20 cellular contexts compared by ENCODE assay signal in the genomic region with DNA sequence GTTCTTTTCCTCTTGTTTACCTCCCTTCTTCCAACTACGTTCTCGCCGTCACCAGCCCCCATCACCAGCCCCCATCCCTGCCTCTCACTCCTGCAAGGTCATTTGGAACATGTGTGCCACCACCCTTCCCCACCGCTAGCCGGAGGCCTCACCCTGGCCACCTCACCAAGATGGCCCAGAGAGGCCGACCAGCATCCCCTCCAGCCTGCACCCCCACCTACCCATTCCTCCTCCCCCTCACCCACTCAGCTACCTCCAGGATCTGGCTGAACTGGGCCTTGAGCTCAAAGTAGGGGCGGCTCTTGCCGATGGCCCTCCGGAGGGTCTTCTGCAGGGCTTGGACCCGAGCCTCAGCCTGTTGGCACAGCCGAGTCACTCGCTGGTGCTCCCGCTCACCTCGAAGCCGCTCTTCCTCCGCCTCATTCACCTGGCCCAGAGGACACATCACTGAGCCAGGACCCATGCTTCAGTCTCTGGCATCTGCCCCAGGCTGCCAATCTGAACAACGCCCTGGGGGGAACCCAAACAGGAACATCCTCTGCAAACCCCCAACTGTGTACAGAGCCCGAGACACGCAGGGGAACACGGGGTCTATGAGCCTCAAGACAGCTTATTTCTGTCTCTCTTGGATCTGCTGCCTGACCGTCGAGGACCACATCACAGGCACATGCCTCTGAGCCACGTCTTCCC. TPM values are rescaled to one million over a fixed set of nuclear protein-coding genes. Genes with fewer than 3 reads are reported as not detected.
A peak's percentile ranks its signal among the peaks of the same experiment; 100 is the strongest.
DNase-seq lines count a peak whose midpoint lies in the region; ATAC-seq, FAIRE-seq and TF ChIP-seq lines count a peak whose summit lies in the region.
"Had no signal": no experiment of that assay in that cellular context is flagged by ENCODE, and none has a peak within 500 bp of the region (broad histone marks: within the 10 kb centered on the region; RNA-seq: fewer than 3 reads in every experiment).

No MANE protein-coding gene starts in this region.

- H3K79me1 ChIP-seq in H1 (ENCODE audit: low read depth, low read length) = peaks cover 4% of the 10 kb centered on the region; the same call in 1 of the 2 replicates

- FAIRE-seq in H1 (lab: Jason Lieb, UNC) = no peak
- no peak for FAIRE-seq in pancreas (lab: Jason Lieb, UNC)

- H3K27ac ChIP-seq in BLaER1 treated with 17β-estradiol and CSF1 and Interleukin-3, amounts not matched to agents 10 nM and 100 nM = peak overlapping the region in 7 of 11 experiments; percentile 66 to 94 (median 76); a peak in 13 of 22 replicates
- H3K27ac ChIP-seq in H1 (ENCODE audit: low read depth, low read length) (no peak overlapping the region), neutrophil (peak overlapping the region; percentile 71), pancreas (no peak overlapping the region), mammary epithelial cell (ENCODE audit: insufficient read depth, low read depth, low read length) (no peak overlapping the region)
- H3K27ac ChIP-seq: C4-2B, RWPE1 had no signal

- peak overlapping the region in 2 of 11 experiments; percentile 48 to 59; a peak in 1 of 22 replicates for H3K9ac ChIP-seq in BLaER1 treated with 17β-estradiol and CSF1 and Interleukin-3, amounts not matched to agents 10 nM and 100 nM
- no peak overlapping the region for H3K9ac ChIP-seq in H1 (replicated peaks in 1 of 4; ENCODE audit: extremely low read depth in 1 of 4, low read depth in 3 of 4, low read length in 3 of 4)
- H3K9ac ChIP-seq in mammary epithelial cell (ENCODE audit: insufficient read depth, low read length) = no peak overlapping the region

- H3K27me3 Mint-ChIP-seq in activated CD8-positive, alpha-beta memory T cell treated with anti-CD3 and anti-CD28 coated beads, Interleukin-2, amount 10 ng/mL, durations not matched to agents 7 days and 5 days = no peaks in the 10 kb centered on the region

- H3K56ac ChIP-seq in H1 (replicated peaks; ENCODE audit: insufficient read length, low read depth, low read length) = no peak overlapping the region

- no peak overlapping the region for H3K4me3 Mint-ChIP-seq in activated CD8-positive, alpha-beta memory T cell treated with anti-CD3 and anti-CD28 coated beads, Interleukin-2, amount 10 ng/mL, durations not matched to agents 7 days and 5 days

- TF ChIP-seq RAD21 in H1 (IDR thresholded peaks at IDR 0.05 in 1 of 2, conservative IDR thresholded peaks at IDR 0.05 in 1 of 2; ENCODE audit: low read depth in 2 of 2, low read length in 2 of 2) = no peak

- no peak overlapping the region for H2BK120ac ChIP-seq in H1 (replicated peaks; ENCODE audit: low read depth, low read length)

- H3K4me1 ChIP-seq in BLaER1 treated with 17β-estradiol and CSF1 and Interleukin-3, amounts not matched to agents 10 nM and 100 nM = peaks cover 61 to 95% (median 83%) of the 10 kb centered on the region in 10 experiments
- H3K4me1 ChIP-seq in H1 (replicated peaks in 1 of 4; ENCODE audit: control insufficient read depth in 3 of 4, insufficient read depth in 4 of 4, low read length in 3 of 4) (peaks cover 0 to 2% (median under 1%) of the 10 kb centered on the region in 4 experiments; a peak in 2 of 7 replicates), neutrophil (ENCODE audit: control insufficient read depth in 1 of 2, insufficient read depth in 1 of 2, low read depth in 1 of 2, low read length in 1 of 2) (peaks cover 87 to 94% of the 10 kb centered on the region in 2 experiments), pancreas (no peaks in the 10 kb centered on the region), mammary epithelial cell (ENCODE audit: insufficient read depth, low read length) (peaks cover 12% of the 10 kb centered on the region)
- H3K4me1 ChIP-seq: HAP-1 had no signal

- no peak overlapping the region for H3K27ac Mint-ChIP-seq in activated CD8-positive, alpha-beta memory T cell treated with anti-CD3 and anti-CD28 coated beads, Interleukin-2, amount 10 ng/mL, durations not matched to agents 7 days and 5 days

- H3K36me3 ChIP-seq in BLaER1 treated with 17β-estradiol and CSF1 and Interleukin-3, amounts not matched to agents 10 nM and 100 nM = peaks cover 56 to 71% (median 66%) of the 10 kb centered on the region in 11 experiments
- H3K36me3 ChIP-seq in H1 (ENCODE audit: control insufficient read depth in 2 of 4, insufficient read depth in 4 of 4, low read length in 3 of 4) (peaks cover 10 to 27% (median 23%) of the 10 kb centered on the region in 4 experiments), neutrophil (peaks cover 75% of the 10 kb centered on the region), pancreas (peaks cover 0 to 38% (median 26%) of the 10 kb centered on the region in 3 donors), mammary epithelial cell (ENCODE audit: insufficient read depth, low read length) (peaks cover 8% of the 10 kb centered on the region)

- H3K79me2 ChIP-seq in H1 (ENCODE audit: control insufficient read depth in 1 of 2, insufficient read depth in 2 of 2, low read length in 2 of 2) (no peaks in the 10 kb centered on the region), mammary epithelial cell (ENCODE audit: insufficient read depth, low read length) (peaks cover 7% of the 10 kb centered on the region)

- peaks cover 12% of the 10 kb centered on the region for H3K4me1 Mint-ChIP-seq in activated CD8-positive, alpha-beta memory T cell treated with anti-CD3 and anti-CD28 coated beads, Interleukin-2, amount 10 ng/mL, durations not matched to agents 7 days and 5 days

- dilution Hi-C loops in mammary epithelial cell (cut with HindIII; ENCODE audit: low sequenced_read_pairs) = no loop called here

- no peak overlapping the region for H3K4ac ChIP-seq in H1 (replicated peaks; ENCODE audit: insufficient read length, low read depth, low read length)

- no peaks in the 10 kb centered on the region for H3K9me3 Mint-ChIP-seq in activated CD8-positive, alpha-beta memory T cell treated with anti-CD3 and anti-CD28 coated beads, Interleukin-2, amount 10 ng/mL, durations not matched to agents 7 days and 5 days (ENCODE audit: low read depth)

- no peak overlapping the region for H2BK20ac ChIP-seq in H1 (ENCODE audit: low read length)

- POLR2A ChIA-PET in H1 (lab: Charles Lee; ENCODE audit: partially characterized antibody) = interaction anchor here (0.8 to 2.4 kb wide), 9 partner anchors 7 to 50 kb away, joined by 3 to 8 read pairs (median 3); partner anchors contain the start of genes SH3BP5L and ZNF692

- peak; percentile 36 for DNase-seq in activated CD8-positive, alpha-beta memory T cell treated with anti-CD3 and anti-CD28 coated beads, Interleukin-2, amount 10 ng/mL, durations not matched to agents 7 days and 5 days
- DNase-seq in activated CD8-positive, alpha-beta memory T cell treated with anti-CD3 and anti-CD28 coated beads, Interleukin-2, amount 50 U/mL, for 48 hours = no peak
- no peak for DNase-seq in H1 (ENCODE audit: low read depth in 1 of 2, low spot score in 2 of 2)
- no peak for DNase-seq in GM13977 (ENCODE audit: low spot score)
- no peak for DNase-seq in pancreas
- DNase-seq in mammary epithelial cell = no peak
- DNase-seq: 8988T; DMS79 treated with DMSO at 0.1 percent for 48 hours; KG1; NCI-H1092 treated with DMSO at 0.1 percent for 48 hours; NCI-H1436 treated with DMSO at 0.1 percent for 48 hours; NCI-H1930; NCI-H510A; NK-92 treated with Interleukin-12 subunit alpha and Interleukin-12 subunit beta, amount 100 ng/mL, for 24 hours; SHP77 treated with DMSO at 0.1 percent for 48 hours had no signal

- no peaks in the 10 kb centered on the region for H3K23me2 ChIP-seq in H1 (ENCODE audit: low read depth, low read length)

- H2AK5ac ChIP-seq in H1 (ENCODE audit: low read depth, low read length) = no peak overlapping the region

- no peak overlapping the region for H2BK12ac ChIP-seq in H1 (ENCODE audit: low read depth, low read length)

- H2BK15ac ChIP-seq in H1 (ENCODE audit: low read length) = no peak overlapping the region

- no peak overlapping the region for H3K23ac ChIP-seq in H1 (ENCODE audit: insufficient read length)

- no peak overlapping the region for H2BK5ac ChIP-seq in H1 (ENCODE audit: low read depth, low read length)

- no peak overlapping the region for H4K91ac ChIP-seq in H1 (replicated peaks; ENCODE audit: insufficient read length, low read length)

- no peak overlapping the region for H3K14ac ChIP-seq in H1 (ENCODE audit: insufficient read length)

- peak overlapping the region in 10 of 11 experiments; percentile 19 to 96 (median 86); a peak in 11 of 22 replicates for H3K4me2 ChIP-seq in BLaER1 treated with 17β-estradiol and CSF1 and Interleukin-3, amounts not matched to agents 10 nM and 100 nM
- no peak overlapping the region for H3K4me2 ChIP-seq in H1 (ENCODE audit: insufficient read depth in 1 of 2, low read depth in 2 of 2, low read length in 2 of 2)
- H3K4me2 ChIP-seq in mammary epithelial cell (ENCODE audit: insufficient read depth, low read depth, low read length) = no peak overlapping the region

- no peak for TF ChIP-seq CTCF in H1 (IDR thresholded peaks at IDR 0.05; ENCODE audit: control extremely low read depth in 1 of 3, insufficient read depth in 1 of 3, low read depth in 1 of 3, low read length in 3 of 3)
- TF ChIP-seq CTCF in neutrophil (IDR thresholded peaks at IDR 0.05) = no peak
- TF ChIP-seq CTCF in GM13977 (IDR thresholded peaks at IDR 0.05; ENCODE audit: extremely low read depth, insufficient read depth, missing control alignments) = no peak
- TF ChIP-seq CTCF in pancreas (IDR thresholded peaks at IDR 0.05) = no peak
- TF ChIP-seq CTCF in mammary epithelial cell (conservative IDR thresholded peaks at IDR 0.05 in 1 of 2, IDR thresholded peaks at IDR 0.05 in 1 of 2; ENCODE audit: extremely low read depth in 1 of 2, insufficient read depth in 1 of 2, low read depth in 1 of 2, low read length in 2 of 2) = no peak

- no peak for ATAC-seq in activated CD8-positive, alpha-beta memory T cell treated with anti-CD3 and anti-CD28 coated beads, Interleukin-2, amount 10 ng/mL, durations not matched to agents 7 days and 5 days
- ATAC-seq in pancreas = no peak

- in situ Hi-C loops in GM13977 (cut with MboI; ENCODE audit: low pct_unique_long_range_greater_than_20kb, low sequenced_read_pairs, unreplicated experiment) (no loop called here), mammary epithelial cell (cut with MboI; ENCODE audit: low sequenced_read_pairs in 2 of 2) (no loop called here)

- no peak overlapping the region for H4K5ac ChIP-seq in H1 (ENCODE audit: insufficient read length, low read depth, low read length)

- peaks cover 0 to 8% (median 0%) of the 10 kb centered on the region in 11 experiments; a peak in 1 of 22 replicates for H3K9me3 ChIP-seq in BLaER1 treated with 17β-estradiol and CSF1 and Interleukin-3, amounts not matched to agents 10 nM and 100 nM (replicated peaks in 1 of 11)
- H3K9me3 ChIP-seq in H1 (ENCODE audit: insufficient read depth in 2 of 2, low read depth in 1 of 2, low read length in 1 of 2) (no peaks in the 10 kb centered on the region), neutrophil (no peaks in the 10 kb centered on the region), pancreas (no peaks in the 10 kb centered on the region), mammary epithelial cell (replicated peaks; ENCODE audit: insufficient read depth, low read length) (no peaks in the 10 kb centered on the region)
- H3K9me3 ChIP-seq: HAP-1 had no signal

- no peaks in the 10 kb centered on the region for H3K27me3 ChIP-seq in BLaER1 treated with 17β-estradiol and CSF1 and Interleukin-3, amounts not matched to agents 10 nM and 100 nM
- H3K27me3 ChIP-seq in H1 (replicated peaks in 1 of 4; ENCODE audit: control insufficient read depth in 3 of 4, extremely low read depth in 1 of 4, insufficient read depth in 3 of 4, low read length in 3 of 4) (no peaks in the 10 kb centered on the region), neutrophil (no peaks in the 10 kb centered on the region), pancreas (no peaks in the 10 kb centered on the region), mammary epithelial cell (ENCODE audit: insufficient read depth, low read length) (no peaks in the 10 kb centered on the region)

- 90% methylated on average over 19 of the region's 23 CpGs; no CpG with 5 or more reads in 1 of the 2 experiments for WGBS in H1 (ENCODE audit: extremely low coverage in 1 of 2, insufficient coverage in 1 of 2, insufficient read length in 1 of 2, insufficient replicate concordance in 2 of 2, low coverage in 1 of 2, low lambda C conversion rate in 2 of 2, missing lambda C conversion rate in 1 of 2), 2 experiments
- WGBS in pancreas, 2 donors = 96% methylated on average over 23 of the region's 23 CpGs
- WGBS in mammary epithelial cell (ENCODE audit: low coverage, missing lambda C conversion rate) = 98% methylated on average over 18 of the region's 23 CpGs

- H2AFZ ChIP-seq in H1 (ENCODE audit: low read length) = no peak overlapping the region
- H2AFZ ChIP-seq in mammary epithelial cell (ENCODE audit: low read depth, low read length) = no peak overlapping the region

- H4K8ac ChIP-seq in H1 (ENCODE audit: extremely low read depth, insufficient read depth, low read length) = peak overlapping the region; percentile 37; the same call in 1 of the 2 replicates

- intact Hi-C loops in pancreas (cut with DNase I) (loop anchor here in 1 of 3 donors (5.0 kb wide), 1 partner anchor 196 kb away; no protein-coding TSS in a partner anchor), mammary epithelial cell (cut with micrococcal nuclease) (no loop called here)

- TF ChIP-seq POLR2A in H1 (IDR thresholded peaks at IDR 0.05; ENCODE audit: control extremely low read depth in 1 of 2, low read depth in 2 of 2, low read length in 2 of 2) = no peak

- H3K36me3 Mint-ChIP-seq in activated CD8-positive, alpha-beta memory T cell treated with anti-CD3 and anti-CD28 coated beads, Interleukin-2, amount 10 ng/mL, durations not matched to agents 7 days and 5 days = peaks cover 17% of the 10 kb centered on the region

- CTCF ChIA-PET in activated CD8-positive, alpha-beta memory T cell treated with anti-CD3 and anti-CD28 coated beads, Interleukin-2, amount 10 ng/mL, durations not matched to agents 7 days and 5 days (lab: Charles Lee) = no interaction called here
- CTCF ChIA-PET in H1 (lab: Charles Lee; ENCODE audit: partially characterized antibody) = interaction anchor here (0.6 to 2.6 kb wide), 8 partner anchors 9 to 45 kb away, joined by 3 to 17 read pairs (median 4); partner anchors contain the start of gene ZNF672
- CTCF ChIA-PET in mammary epithelial cell (lab: Charles Lee; ENCODE audit: low non-redundant PET) = no interaction called here

- peaks cover 0 to 28% (median 0%) of the 10 kb centered on the region in 11 experiments; a peak in 6 of 22 replicates for H4K20me1 ChIP-seq in BLaER1 treated with 17β-estradiol and CSF1 and Interleukin-3, amounts not matched to agents 10 nM and 100 nM
- no peaks in the 10 kb centered on the region for H4K20me1 ChIP-seq in H1 (replicated peaks in 1 of 2; ENCODE audit: control insufficient read depth in 1 of 2, insufficient read depth in 2 of 2, low read length in 2 of 2)
- H4K20me1 ChIP-seq in mammary epithelial cell (ENCODE audit: insufficient read depth, low read length) = no peaks in the 10 kb centered on the region

- no peak overlapping the region for H3K18ac ChIP-seq in H1 (ENCODE audit: extremely low read depth, low read length)

- BruUV-seq in mammary epithelial cell (replicated peaks; lab: Mats Ljungman, UMichigan) = no TSS peak

- TF ChIP-seq EP300 in H1 (IDR thresholded peaks at IDR 0.05; ENCODE audit: borderline replicate concordance in 1 of 2, low read depth in 2 of 2, low read length in 2 of 2) = no peak

- no peak overlapping the region for H3K4me3 ChIP-seq in BLaER1 treated with 17β-estradiol and CSF1 and Interleukin-3, amounts not matched to agents 10 nM and 100 nM
- H3K4me3 ChIP-seq in H1 (ENCODE audit: extremely low read depth in 1 of 4, insufficient read depth in 2 of 4, low read depth in 3 of 4, low read length in 4 of 4) (no peak overlapping the region), neutrophil (ENCODE audit: low read depth in 1 of 2, low read length in 1 of 2) (no peak overlapping the region), pancreas (no peak overlapping the region), mammary epithelial cell (replicated peaks in 1 of 3; ENCODE audit: insufficient read depth in 1 of 3, low read depth in 2 of 3, low read length in 3 of 3) (no peak overlapping the region)
- H3K4me3 ChIP-seq: HAP-1 had no signal

RNA-seq across cellular contexts. Expression of gene SH3BP5L, which starts 12.8 kb away (rescaled TPM):
- total RNA-seq in activated CD8-positive, alpha-beta memory T cell treated with anti-CD3 and anti-CD28 coated beads, Interleukin-2, amount 10 ng/mL, durations not matched to agents 7 days and 5 days = 10 to 100 TPM; 27.4 to 27.9 TPM
- 27.9 and 28.4 TPM in 2 replicates for total RNA-seq in H1 (2021; fragmentation: NEBNext Ultra II Directional; extraction: Animal tissue kit (Norgen Biotek cat#: 25700))
- polyA plus RNA-seq in H1 (2011; rRNA removed) (20.2 and 29.7 TPM in 2 replicates), pancreas (10 to 100 TPM; 13.6 to 15.8 TPM), mammary epithelial cell (19.8 TPM)
- 27.2 TPM for polyA plus RNA-seq in H1 (2011; cell fraction: cytosol; rRNA removed)
- 32.9 TPM for polyA plus RNA-seq in H1 (2011; cell fraction: nucleus; rRNA removed)
- polyA plus RNA-seq in H1 (2012, experiment 1 of 2) = 14.2 to 20.1 TPM (median 19.1 TPM) in 4 replicates
- polyA plus RNA-seq in H1 (2012, experiment 2 of 2) = 18.1 TPM
- 14.2 TPM for polyA plus RNA-seq in H1 (2013, experiment 1 of 2)
- polyA plus RNA-seq in H1 (2013, experiment 2 of 2) = 13.8 TPM
- polyA minus RNA-seq in H1 (2011; rRNA and poly(A)+ RNA removed) = 15.4 and 21.6 TPM in 2 replicates
- polyA minus RNA-seq in H1 (2011; cell fraction: cytosol; rRNA and poly(A)+ RNA removed) = 13.0 TPM
- 24.4 TPM for polyA minus RNA-seq in H1 (2011; cell fraction: nucleus; rRNA and poly(A)+ RNA removed)
- total RNA-seq in pancreas (10 to 100 TPM in 1 of 6 donors, 1 to 10 TPM in 5; 6.1 to 15.7 (median 7.6) TPM), mammary epithelial cell (10 to 100 TPM; 22.3 to 30.3 TPM)
- 38.7 TPM for polyA minus RNA-seq in mammary epithelial cell

RNA-seq across cellular contexts. Expression of gene ZNF672, which starts 25.1 kb away (rescaled TPM):
- total RNA-seq in activated CD8-positive, alpha-beta memory T cell treated with anti-CD3 and anti-CD28 coated beads, Interleukin-2, amount 10 ng/mL, durations not matched to agents 7 days and 5 days = 10 to 100 TPM; 53.8 to 72.3 TPM
- total RNA-seq in H1 (2021; fragmentation: NEBNext Ultra II Directional; extraction: Animal tissue kit (Norgen Biotek cat#: 25700)) = 28.4 and 30.7 TPM in 2 replicates
- 40.4 and 40.7 TPM in 2 replicates for polyA plus RNA-seq in H1 (2011; rRNA removed)
- 29.5 TPM for polyA plus RNA-seq in H1 (2011; cell fraction: cytosol; rRNA removed)
- polyA plus RNA-seq in H1 (2011; cell fraction: nucleus; rRNA removed) = 25.3 TPM
- 15.9 to 22.8 TPM (median 20.8 TPM) in 4 replicates for polyA plus RNA-seq in H1 (2012, experiment 1 of 2)
- polyA plus RNA-seq in H1 (2012, experiment 2 of 2) = 31.7 TPM
- polyA plus RNA-seq in H1 (2013, experiment 1 of 2) = 17.9 TPM
- polyA plus RNA-seq in H1 (2013, experiment 2 of 2) = 18.5 TPM
- 27.1 and 34.9 TPM in 2 replicates for polyA minus RNA-seq in H1 (2011; rRNA and poly(A)+ RNA removed)
- 26.9 TPM for polyA minus RNA-seq in H1 (2011; cell fraction: cytosol; rRNA and poly(A)+ RNA removed)
- 29.5 TPM for polyA minus RNA-seq in H1 (2011; cell fraction: nucleus; rRNA and poly(A)+ RNA removed)
- 10 to 100 TPM; 13.0 to 22.6 (median 15.5) TPM for total RNA-seq in pancreas
- 10 to 100 TPM in 1 of 2 donors, 1 to 10 TPM in 1; 9.7 to 16.0 TPM for polyA plus RNA-seq in pancreas
- 10 to 100 TPM; 20.5 to 22.5 TPM for total RNA-seq in mammary epithelial cell
- polyA plus RNA-seq in mammary epithelial cell = 21.6 TPM
- polyA minus RNA-seq in mammary epithelial cell = 27.4 TPM

RNA-seq across cellular contexts. Expression of gene ZNF692, which starts 46.0 kb away (rescaled TPM):
- 10 to 100 TPM; 70.5 to 74.9 TPM for total RNA-seq in activated CD8-positive, alpha-beta memory T cell treated with anti-CD3 and anti-CD28 coated beads, Interleukin-2, amount 10 ng/mL, durations not matched to agents 7 days and 5 days
- total RNA-seq in H1 (2021; fragmentation: NEBNext Ultra II Directional; extraction: Animal tissue kit (Norgen Biotek cat#: 25700)) = 38.4 and 39.7 TPM in 2 replicates
- polyA plus RNA-seq in H1 (2011; rRNA removed) (52.3 and 55.8 TPM in 2 replicates), pancreas (100 to 1,000 TPM; 191 to 233 TPM), mammary epithelial cell (27.9 TPM)
- 75.0 TPM for polyA plus RNA-seq in H1 (2011; cell fraction: cytosol; rRNA removed)
- polyA plus RNA-seq in H1 (2011; cell fraction: nucleus; rRNA removed) = 255 TPM
- polyA plus RNA-seq in H1 (2012, experiment 1 of 2) = 47.8 to 62.3 TPM (median 56.6 TPM) in 4 replicates
- polyA plus RNA-seq in H1 (2012, experiment 2 of 2) = 42.7 TPM
- 30.6 TPM for polyA plus RNA-seq in H1 (2013, experiment 1 of 2)
- polyA plus RNA-seq in H1 (2013, experiment 2 of 2) = 26.0 TPM
- polyA minus RNA-seq in H1 (2011; rRNA and poly(A)+ RNA removed) = 12.5 and 15.3 TPM in 2 replicates
- polyA minus RNA-seq in H1 (2011; cell fraction: cytosol; rRNA and poly(A)+ RNA removed) = 12.3 TPM
- 40.6 TPM for polyA minus RNA-seq in H1 (2011; cell fraction: nucleus; rRNA and poly(A)+ RNA removed)
- total RNA-seq in pancreas (10 to 100 TPM; 11.9 to 36.5 (median 21.3) TPM), mammary epithelial cell (10 to 100 TPM in 1 of 2 donors, 1 to 10 TPM in 1; 9.0 to 39.9 TPM)
- 21.7 TPM for polyA minus RNA-seq in mammary epithelial cell

RNA-seq across cellular contexts. Expression of gene LYPD8, which starts 57.3 kb away (rescaled TPM):
- total RNA-seq in activated CD8-positive, alpha-beta memory T cell treated with anti-CD3 and anti-CD28 coated beads, Interleukin-2, amount 10 ng/mL, durations not matched to agents 7 days and 5 days = not detected
- not detected in 2 replicates for total RNA-seq in H1 (2021; fragmentation: NEBNext Ultra II Directional; extraction: Animal tissue kit (Norgen Biotek cat#: 25700))
- not detected in 2 replicates for polyA plus RNA-seq in H1 (2011; rRNA removed)
- polyA plus RNA-seq in H1 (2011; cell fraction: cytosol; rRNA removed) = not detected
- polyA plus RNA-seq in H1 (2011; cell fraction: nucleus; rRNA removed) = not detected
- polyA plus RNA-seq in H1 (2012, experiment 1 of 2) = not detected in 4 replicates
- not detected for polyA plus RNA-seq in H1 (2012, experiment 2 of 2)
- not detected for polyA plus RNA-seq in H1 (2013, experiment 1 of 2)
- polyA plus RNA-seq in H1 (2013, experiment 2 of 2) = not detected
- not detected in 2 replicates for polyA minus RNA-seq in H1 (2011; rRNA and poly(A)+ RNA removed)
- polyA minus RNA-seq in H1 (2011; cell fraction: cytosol; rRNA and poly(A)+ RNA removed) = not detected
- polyA minus RNA-seq in H1 (2011; cell fraction: nucleus; rRNA and poly(A)+ RNA removed) = not detected
- total RNA-seq in pancreas = not detected
- polyA plus RNA-seq in pancreas = not detected
- total RNA-seq in mammary epithelial cell = 1 to 10 TPM; 1.2 to 2.4 TPM
- not detected for polyA plus RNA-seq in mammary epithelial cell
- not detected for polyA minus RNA-seq in mammary epithelial cell

Comparison
In these comparisons a context has a peak if more than half of its experiments do, and no peak if none do; other contexts are left out.
1. H3K27ac ChIP-seq: peak in BLaER1 treated with 17β-estradiol and CSF1 and Interleukin-3, amounts not matched to agents 10 nM and 100 nM (7 of 11) and neutrophil (single experiment); none in H1 (single experiment), pancreas (0 of 4) and mammary epithelial cell (single experiment).
2. H3K4me2 ChIP-seq: peak in BLaER1 treated with 17β-estradiol and CSF1 and Interleukin-3, amounts not matched to agents 10 nM and 100 nM (10 of 11); none in H1 (0 of 2) and mammary epithelial cell (single experiment).